8 cellular contexts compared by ENCODE assay signal in the genomic region with DNA sequence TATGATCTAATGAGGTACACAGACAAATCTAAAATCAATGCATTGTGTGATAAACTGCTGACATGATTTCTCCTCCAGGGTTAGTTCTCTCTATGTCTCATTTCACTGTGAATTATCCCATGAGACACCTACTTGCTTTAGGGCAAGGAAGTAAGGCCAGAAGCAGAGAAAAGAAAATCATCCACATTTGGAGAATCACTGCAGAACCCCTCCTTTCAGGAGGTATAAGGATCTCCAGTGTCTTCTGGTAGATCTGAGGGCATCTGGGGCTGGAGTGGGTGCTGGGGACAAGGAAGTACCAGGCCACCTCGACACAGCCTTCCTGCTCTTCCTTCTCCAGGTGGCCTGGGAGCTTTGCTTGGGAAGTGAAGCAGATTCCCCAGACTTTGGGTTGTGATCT. TPM values are rescaled to one million over a fixed set of nuclear protein-coding genes. Genes with fewer than 3 reads are reported as not detected.
DNase-seq lines count a peak whose midpoint lies in the region; TF ChIP-seq lines count a peak whose summit lies in the region.

No MANE protein-coding gene starts in this region.

- DNase-seq in GM23248 (peak; percentile 48), left ventricle myocardium inferior (no peak), GM13977 (ENCODE audit: low spot score) (no peak), SKM-1 treated with dmso at 0.1 percent for 144 hours (lab: John Stamatoyannopoulos, UW; ENCODE audit: unreplicated experiment) (no peak), GM19240 (ENCODE audit: insufficient read length, low spot score) (no peak), posterior vena cava (ENCODE audit: low spot score) (no peak)

- H3K9me2 ChIP-seq in GM23248 (ENCODE audit: insufficient read depth), result no peaks in the 10 kb centered on the region

- in situ Hi-C loops in GM23248 (cut with MboI) (loop anchor here (25.0 kb wide), 1 partner anchor 201 kb away; no protein-coding TSS in a partner anchor), GM13977 (cut with MboI; ENCODE audit: low pct_unique_long_range_greater_than_20kb, low sequenced_read_pairs, unreplicated experiment) (loop anchor here (10.0 to 25.0 kb wide), 3 partner anchors 48 to 351 kb away; no protein-coding TSS in a partner anchor)

- peak overlapping the region; percentile 96 for H3K27ac ChIP-seq in GM23248
- H3K27ac ChIP-seq in VCaP, result peak overlapping the region; percentile 81
- peak overlapping the region; percentile 87 for H3K27ac ChIP-seq in left ventricle myocardium inferior (replicated peaks)

- peaks cover 28% of the 10 kb centered on the region for H3F3A ChIP-seq in GM23248 (ENCODE audit: insufficient read depth)

- no peaks in the 10 kb centered on the region for H3K27me3 ChIP-seq in GM23248 (replicated peaks; ENCODE audit: insufficient read depth)
- H3K27me3 ChIP-seq in left ventricle myocardium inferior (ENCODE audit: low read depth), result peaks cover 3% of the 10 kb centered on the region
- H3K27me3 ChIP-seq in skeletal muscle satellite cell (ENCODE audit: control insufficient read depth, insufficient read depth, low read length), result no peaks in the 10 kb centered on the region

- peak overlapping the region; percentile 70 for H3K4me2 ChIP-seq in GM23248 (ENCODE audit: unreplicated experiment)
- H3K4me2 ChIP-seq in skeletal muscle satellite cell (ENCODE audit: low read length), result peak overlapping the region; percentile 85

- H2AFZ ChIP-seq in GM23248, result peak overlapping the region; percentile 62

- H3K36me3 ChIP-seq in GM23248 (ENCODE audit: low read depth) (no peaks in the 10 kb centered on the region), left ventricle myocardium inferior (no peaks in the 10 kb centered on the region), skeletal muscle satellite cell (ENCODE audit: insufficient read depth, low read length) (no peaks in the 10 kb centered on the region)

- WGBS in GM23248 (ENCODE audit: low coverage in 1 of 2, low lambda C conversion rate in 2 of 2, missing lambda C conversion rate in 2 of 2), 2 experiments, result 50 to 62% methylated on average over 1 of the region's 1 CpG

- no peaks in the 10 kb centered on the region for H4K20me1 ChIP-seq in GM23248 (ENCODE audit: insufficient read depth)

- H3K4me1 ChIP-seq in GM23248 (ENCODE audit: insufficient read depth), result peaks cover 36% of the 10 kb centered on the region
- peaks cover 32% of the 10 kb centered on the region for H3K4me1 ChIP-seq in left ventricle myocardium inferior
- peaks cover 39% of the 10 kb centered on the region for H3K4me1 ChIP-seq in skeletal muscle satellite cell (ENCODE audit: control insufficient read depth, insufficient read depth, low read length)

- H3K4me3 ChIP-seq in GM23248, result peak overlapping the region; percentile 55; the same call in 1 of the 2 replicates
- H3K4me3 ChIP-seq in left ventricle myocardium inferior, result no peak overlapping the region
- peak overlapping the region; percentile 44 for H3K4me3 ChIP-seq in skeletal muscle satellite cell (ENCODE audit: low read length)

- H3K9ac ChIP-seq in GM23248, result peak overlapping the region; percentile 69
- peak overlapping the region; percentile 84 for H3K9ac ChIP-seq in skeletal muscle satellite cell (ENCODE audit: low read depth, low read length)

- no peak for TF ChIP-seq CTCF in VCaP (conservative IDR thresholded peaks at IDR 0.05)
- TF ChIP-seq CTCF in left ventricle myocardium inferior (IDR thresholded peaks at IDR 0.05; ENCODE audit: borderline replicate concordance), result no peak
- TF ChIP-seq CTCF in GM13977 (IDR thresholded peaks at IDR 0.05; ENCODE audit: extremely low read depth, insufficient read depth, missing control alignments), result no peak

- intact Hi-C loops in left ventricle myocardium inferior (cut with micrococcal nuclease), result loop anchor here (2.0 to 5.0 kb wide), 2 partner anchors 54 to 196 kb away; no protein-coding TSS in a partner anchor
- intact Hi-C loops in posterior vena cava (cut with DNase I), result loop anchor here (5.0 to 10.0 kb wide), 3 partner anchors 56 to 208 kb away; no protein-coding TSS in a partner anchor

- no peaks in the 10 kb centered on the region for H3K79me2 ChIP-seq in GM23248 (ENCODE audit: insufficient read depth)

- H3K9me3 ChIP-seq in GM23248 (ENCODE audit: low read depth), result no peaks in the 10 kb centered on the region
- no peaks in the 10 kb centered on the region for H3K9me3 ChIP-seq in left ventricle myocardium inferior (replicated peaks)
- no peaks in the 10 kb centered on the region for H3K9me3 ChIP-seq in skeletal muscle satellite cell (replicated peaks; ENCODE audit: low read length)

RNA-seq across cellular contexts. Expression of gene CAMK2G, which starts 12.3 kb away (rescaled TPM):
- total RNA-seq in GM23248 (2014; rRNA removed; shearing (Covaris generic)), result 25.7 and 29.1 TPM in 2 replicates
- 24.3 and 28.2 TPM in 2 replicates for polyA plus RNA-seq in GM23248 (2016; fragmentation: Nextera tagmentation; extraction: Ambion mirVana)
- total RNA-seq in left ventricle myocardium inferior (12.5 TPM), posterior vena cava (10 to 100 TPM; 70.1 to 78.8 TPM)
- total RNA-seq in skeletal muscle satellite cell (2012; rRNA removed), result 13.2 and 18.8 TPM in 2 replicates

RNA-seq across cellular contexts. Expression of gene PLAU, which starts 24.3 kb away (rescaled TPM):
- 13.3 and 13.8 TPM in 2 replicates for total RNA-seq in GM23248 (2014; rRNA removed; shearing (Covaris generic))
- 26.0 and 26.1 TPM in 2 replicates for polyA plus RNA-seq in GM23248 (2016; fragmentation: Nextera tagmentation; extraction: Ambion mirVana)
- total RNA-seq in left ventricle myocardium inferior (4.9 TPM), posterior vena cava (10 to 100 TPM; 34.2 to 36.7 TPM)
- 41.6 and 76.4 TPM in 2 replicates for total RNA-seq in skeletal muscle satellite cell (2012; rRNA removed)
